Comparison of ENCODE assay signal across 8 cellular contexts in the genomic region with DNA sequence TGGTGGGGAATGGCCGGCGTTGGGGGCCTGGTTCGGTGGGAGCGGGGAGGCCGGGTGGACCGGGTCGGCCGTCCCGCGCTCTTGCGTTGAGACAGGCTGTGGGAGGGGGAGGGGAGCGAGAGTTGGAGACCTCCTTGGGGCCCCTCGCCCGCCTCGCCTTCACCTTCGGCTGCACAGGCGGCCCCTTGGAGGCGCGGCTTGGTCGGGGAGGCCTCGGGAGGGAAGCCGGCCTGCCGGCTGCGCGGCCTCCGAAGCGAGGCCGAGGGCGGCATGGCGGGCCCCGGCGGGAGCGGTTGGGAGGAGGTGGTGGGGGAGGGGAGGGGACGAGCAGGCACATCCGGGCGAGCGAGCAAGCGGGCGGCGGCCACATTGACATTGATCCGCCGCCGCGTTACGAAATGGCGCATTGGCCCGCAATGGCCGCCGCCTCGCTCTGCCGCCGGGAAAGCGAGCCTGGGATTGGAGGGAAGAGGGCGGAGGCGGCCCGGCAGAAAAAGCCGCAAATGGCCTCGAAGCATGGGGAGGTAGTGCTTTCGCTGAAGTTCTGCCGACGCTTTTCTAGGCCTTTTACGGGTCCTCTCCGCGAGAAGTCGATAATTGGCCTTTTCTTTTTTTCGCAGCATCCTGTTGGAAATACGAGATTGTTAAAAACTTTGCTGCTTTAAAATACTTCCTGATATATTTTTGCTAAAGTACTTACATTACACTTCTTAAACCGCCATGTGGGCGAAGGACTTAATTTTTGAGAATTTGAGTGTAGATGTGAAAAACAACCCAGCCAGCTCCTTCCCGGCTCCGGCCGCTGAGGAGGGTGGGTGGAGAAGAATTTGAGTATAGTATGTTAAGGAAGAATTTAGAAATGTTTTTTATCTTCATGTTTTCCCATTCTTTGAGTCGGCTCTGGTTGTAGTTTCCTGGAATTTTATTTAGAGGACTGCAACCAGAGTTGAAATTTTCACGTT. TPM values are rescaled to one million over a fixed set of nuclear protein-coding genes. Genes with fewer than 3 reads are reported as not detected.
DNase-seq lines count a peak whose midpoint lies in the region; ATAC-seq and TF ChIP-seq lines count a peak whose summit lies in the region.

No MANE protein-coding gene starts in this region.

- H3K27me3 Mint-ChIP-seq in effector memory CD8-positive, alpha-beta T cell, result no peaks in the 10 kb centered on the region

- H3K27ac Mint-ChIP-seq in effector memory CD8-positive, alpha-beta T cell, result peak overlapping the region; percentile 99 to 100

- peaks cover 31 to 41% of the 10 kb centered on the region in 2 donors for H3K4me1 Mint-ChIP-seq in effector memory CD8-positive, alpha-beta T cell (ENCODE audit: low read depth in 2 of 2)

- H3K9me3 Mint-ChIP-seq in effector memory CD8-positive, alpha-beta T cell, result no peaks in the 10 kb centered on the region

- ATAC-seq in effector memory CD8-positive, alpha-beta T cell (replicated peaks), result peak; percentile 62

- H3K4me3 Mint-ChIP-seq in effector memory CD8-positive, alpha-beta T cell, result peak overlapping the region; percentile 91 to 93

- TF ChIP-seq CTCF in GM20000 (IDR thresholded peaks at IDR 0.05; ENCODE audit: extremely low read depth, missing control alignments), result no peak

- DNase-seq in COLO829 (ENCODE audit: low spot score) (peak; percentile 84), GM20000 (ENCODE audit: low spot score) (peak; percentile 87), HS-27A (ENCODE audit: low read depth) (peak; percentile 51), NK-92 (lab: John Stamatoyannopoulos, UW; ENCODE audit: unreplicated experiment) (peak; percentile 42), mesenteric fat pad (ENCODE audit: low spot score) (peak; percentile 97)
- peak; percentile 80 to 84 for DNase-seq in activated CD8-positive, alpha-beta memory T cell treated with anti-CD3 and anti-CD28 coated beads for 4 hours (ENCODE audit: low read depth in 2 of 2)
- DNase-seq in effector memory CD8-positive, alpha-beta T cell, result peak; percentile 84 to 88 (median 88)
- DNase-seq in stimulated activated CD8-positive, alpha-beta memory T cell treated with anti-CD3 and anti-CD28 coated beads, Interleukin-12 subunit alpha, Interleukin-12 subunit beta, amount 100 ng/mL, for 4 hours (ENCODE audit: low read depth), result peak; percentile 84

- H3K36me3 Mint-ChIP-seq in effector memory CD8-positive, alpha-beta T cell (ENCODE audit: insufficient read depth), result peaks cover 69% of the 10 kb centered on the region

RNA-seq across cellular contexts. Expression of a gene that starts 0.6 kb away (rescaled TPM):
- total RNA-seq in mesenteric fat pad, result 148 TPM

RNA-seq across cellular contexts. Expression of a gene that starts 51.4 kb away (rescaled TPM):
- 94.0 TPM for total RNA-seq in mesenteric fat pad

Comparison
In these comparisons a context has a peak if more than half of its experiments do, and no peak if none do; other contexts are left out.
1. Peak in every context shown above with its lines: DNase-seq and ATAC-seq.
2. DNase-seq: peak in every context shown above with its lines; median percentile 97 in mesenteric fat pad; 88 in effector memory CD8-positive, alpha-beta T cell; 87 in GM20000; 84 in COLO829; 84 in stimulated activated CD8-positive, alpha-beta memory T cell treated with anti-CD3 and anti-CD28 coated beads, Interleukin-12 subunit alpha, Interleukin-12 subunit beta, amount 100 ng/mL, for 4 hours; 82 in activated CD8-positive, alpha-beta memory T cell treated with anti-CD3 and anti-CD28 coated beads for 4 hours; 51 in HS-27A; 42 in NK-92.